ENCODE assay signal across 8 cellular contexts in genomic region chr4:156968479-156968984, GRCh38.
A peak's percentile ranks its signal among the peaks of the same experiment; 100 is the strongest.
DNase-seq lines count a peak whose midpoint lies in the region; ATAC-seq and TF ChIP-seq lines count a peak whose summit lies in the region.

No MANE protein-coding gene starts in this region.

- peak overlapping the region; percentile 99 for H3K4me3 ChIP-seq in retinal pigment epithelial cell (ENCODE audit: low read length)

- TF ChIP-seq CTCF in retinal pigment epithelial cell (conservative IDR thresholded peaks at IDR 0.05; ENCODE audit: low read depth, low read length) = peak; percentile 87

- peak; percentile 65 to 69 for DNase-seq in AML-193 (lab: John Stamatoyannopoulos, UW)
- DNase-seq in NCI-H2227 (lab: John Stamatoyannopoulos, UW; ENCODE audit: unreplicated experiment) = peak; percentile 66
- DNase-seq in amniotic epithelial cell (ENCODE audit: low read depth) = peak; percentile 81
- peak; percentile 45 for DNase-seq in hepatic stellate cell (ENCODE audit: low spot score)
- peak; percentile 86 for DNase-seq in retinal pigment epithelial cell (ENCODE audit: low read depth)
- DNase-seq in NK-92 treated with Interleukin-12 subunit alpha and Interleukin-12 subunit beta, amount 100 ng/mL, for 24 hours (lab: John Stamatoyannopoulos, UW) = no peak

- ATAC-seq in GM18502 (IDR thresholded peaks at IDR 0.05; ENCODE audit: poor library complexity, unreplicated experiment) = peak; percentile 72
- ATAC-seq in HG03039 (IDR thresholded peaks at IDR 0.05; ENCODE audit: unreplicated experiment) = peak; percentile 66
